ENCODE assay signal across 8 cellular contexts in the genomic region with DNA sequence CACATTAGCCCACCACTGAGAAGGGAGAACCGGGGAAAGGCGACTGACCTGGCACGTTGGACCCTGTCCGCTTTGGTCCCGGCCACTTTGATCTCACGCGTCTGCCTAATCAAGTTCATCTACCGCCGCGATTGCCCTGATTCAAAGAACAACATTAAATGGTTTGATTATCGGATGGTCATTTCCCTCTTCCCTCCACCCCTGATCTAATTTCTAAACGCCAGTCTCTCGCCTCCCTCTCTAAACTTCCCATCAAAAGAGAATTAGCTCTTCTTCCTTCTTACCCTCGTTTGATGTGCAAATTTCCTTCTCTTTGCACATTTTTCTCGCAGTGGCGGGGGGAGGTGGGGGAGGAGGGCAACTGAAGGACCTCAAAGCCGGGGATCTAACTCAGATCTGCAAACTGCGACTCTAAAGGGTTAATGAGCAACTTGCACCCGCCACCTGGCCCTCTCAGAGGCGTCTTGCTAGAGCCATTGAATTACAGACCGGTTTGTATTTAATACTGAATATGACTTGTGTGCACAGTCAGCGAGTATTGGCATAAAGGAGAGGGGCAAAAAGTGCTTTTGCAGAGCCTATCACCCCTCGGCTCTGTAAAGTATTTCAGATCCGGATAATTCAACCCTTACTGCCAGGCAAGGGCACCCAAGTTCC. TPM values are rescaled to one million over a fixed set of nuclear protein-coding genes. Genes with fewer than 3 reads are reported as not detected.
A peak's percentile ranks its signal among the peaks of the same experiment; 100 is the strongest.
DNase-seq lines count a peak whose midpoint lies in the region; ATAC-seq and TF ChIP-seq lines count a peak whose summit lies in the region.

No MANE protein-coding gene starts in this region.

- no peak overlapping the region for H2BK15ac ChIP-seq in neuronal stem cell (ENCODE audit: low read length)

- TF ChIP-seq CTCF in fibroblast of the aortic adventitia (IDR thresholded peaks at IDR 0.05; ENCODE audit: insufficient read depth, low read length) (no peak), GM10248 (IDR thresholded peaks at IDR 0.05; ENCODE audit: control extremely low read depth, extremely low read depth, low read depth, missing control alignments) (no peak)

- H3K23ac ChIP-seq in neuronal stem cell (ENCODE audit: low read depth, low read length, poor library complexity) = no peak overlapping the region

- no peaks in the 10 kb centered on the region for H3K36me3 ChIP-seq in neuronal stem cell (replicated peaks in 1 of 2; ENCODE audit: control insufficient read depth in 2 of 2, insufficient read depth in 2 of 2, low read length in 2 of 2)

- ATAC-seq in GM18519 (IDR thresholded peaks at IDR 0.05; ENCODE audit: low FRiP score, unreplicated experiment) = no peak

- no peak overlapping the region for H3K4ac ChIP-seq in neuronal stem cell (ENCODE audit: low read length)

- peak overlapping the region; percentile 93 for H2AFZ ChIP-seq in neuronal stem cell (ENCODE audit: low read length)

- H4K91ac ChIP-seq in neuronal stem cell (ENCODE audit: low read depth, low read length, poor library complexity) = no peak overlapping the region

- H2AK5ac ChIP-seq in neuronal stem cell (ENCODE audit: low read depth, low read length) = no peak overlapping the region

- CTCF ChIA-PET in GM10248 (lab: Yijun Ruan, JAX) = interaction anchor here (0.9 kb wide), 1 partner anchor 46 kb away, joined by 3 read pairs; no protein-coding TSS in a partner anchor

- WGBS in neuronal stem cell (ENCODE audit: extremely low coverage in 2 of 2, insufficient read length in 2 of 2, insufficient replicate concordance in 1 of 2), 2 donors = no CpG with 5 or more reads among the region's 24 CpGs

- H3K9ac ChIP-seq in neuronal stem cell (ENCODE audit: low read depth, low read length, poor library complexity) = no peak overlapping the region

- H3K27me3 ChIP-seq in neuronal stem cell (ENCODE audit: control insufficient read depth in 3 of 3, insufficient read depth in 3 of 3, low read depth in 1 of 3, low read length in 3 of 3) = peaks cover 7 to 55% (median 11%) of the 10 kb centered on the region in 3 experiments

- H3K9me3 ChIP-seq in neuronal stem cell (replicated peaks in 1 of 2; ENCODE audit: control insufficient read depth in 2 of 2, insufficient read depth in 1 of 2, low read depth in 1 of 2, low read length in 2 of 2) = no peaks in the 10 kb centered on the region

- POLR2A ChIA-PET in GM10248 (lab: Yijun Ruan, JAX) = no interaction called here

- H3K4me3 ChIP-seq in fibroblast of the aortic adventitia (ENCODE audit: low read depth, low read length) = peak overlapping the region; percentile 98
- H3K4me3 ChIP-seq in neuronal stem cell (ENCODE audit: low read length in 2 of 2) = peak overlapping the region; percentile 53 to 56

- H2BK12ac ChIP-seq in neuronal stem cell (ENCODE audit: low read length) = no peak overlapping the region

- H3K14ac ChIP-seq in neuronal stem cell (ENCODE audit: low read length) = no peak overlapping the region

- no peaks in the 10 kb centered on the region for H3K79me1 ChIP-seq in neuronal stem cell (ENCODE audit: low read depth, low read length)

- no peak overlapping the region for H3K18ac ChIP-seq in neuronal stem cell (ENCODE audit: low read length)

- no peak overlapping the region for H3K27ac ChIP-seq in neuronal stem cell (replicated peaks; ENCODE audit: low read length)

- H3K4me2 ChIP-seq in neuronal stem cell (ENCODE audit: insufficient read depth, low read length, poor library complexity, severe bottlenecking) = peak overlapping the region; percentile 87

- peak; percentile 24 for DNase-seq in D341Med (ENCODE audit: low spot score)
- peak; percentile 56 for DNase-seq in OCI-M1 (lab: John Stamatoyannopoulos, UW)
- peak; percentile 8 for DNase-seq in fibroblast of the aortic adventitia (ENCODE audit: low read depth)
- DNase-seq in neuronal stem cell (ENCODE audit: low spot score) = no peak
- no peak for DNase-seq in GM10248 (ENCODE audit: extremely low spot score)
- no peak for DNase-seq in activated naive CD4-positive, alpha-beta T cell treated with anti-CD3 and anti-CD28 coated beads, Interleukin-2, amount 50 U/mL, for 16 hours
- no peak for DNase-seq in NCI-H1417 treated with DMSO at 0.1 percent for 48 hours (lab: John Stamatoyannopoulos, UW)

- no peak overlapping the region for H2BK5ac ChIP-seq in neuronal stem cell (ENCODE audit: low read length)

- no peak overlapping the region for H2BK120ac ChIP-seq in neuronal stem cell (ENCODE audit: low read depth, low read length)

- no peak overlapping the region for H4K8ac ChIP-seq in neuronal stem cell (ENCODE audit: low read depth, low read length)

- H3K4me1 ChIP-seq in neuronal stem cell (ENCODE audit: control insufficient read depth in 2 of 2, insufficient read depth in 1 of 2, low read depth in 1 of 2, low read length in 2 of 2) = peaks cover 2 to 8% of the 10 kb centered on the region in 2 donors

RNA-seq across cellular contexts. Expression of a gene that starts 0.6 kb away (rescaled TPM):
- total RNA-seq in fibroblast of the aortic adventitia (ENCODE audit: low replicate concordance) = 51.7 and 123 TPM in 2 replicates
- not detected for polyA plus RNA-seq in neuronal stem cell (2013, experiment 1 of 2)
- 0.01 TPM for polyA plus RNA-seq in neuronal stem cell (2013, experiment 2 of 2)

Comparison
In these comparisons a context has a peak if more than half of its experiments do, and no peak if none do; other contexts are left out.
1. DNase-seq: peak in D341Med (single experiment), OCI-M1 (single experiment) and fibroblast of the aortic adventitia (single experiment); none in neuronal stem cell (single experiment), GM10248 (single experiment), activated naive CD4-positive, alpha-beta T cell treated with anti-CD3 and anti-CD28 coated beads, Interleukin-2, amount 50 U/mL, for 16 hours (single experiment) and NCI-H1417 treated with DMSO at 0.1 percent for 48 hours (single experiment).